13 cellular contexts compared by ENCODE assay signal in the genomic region with DNA sequence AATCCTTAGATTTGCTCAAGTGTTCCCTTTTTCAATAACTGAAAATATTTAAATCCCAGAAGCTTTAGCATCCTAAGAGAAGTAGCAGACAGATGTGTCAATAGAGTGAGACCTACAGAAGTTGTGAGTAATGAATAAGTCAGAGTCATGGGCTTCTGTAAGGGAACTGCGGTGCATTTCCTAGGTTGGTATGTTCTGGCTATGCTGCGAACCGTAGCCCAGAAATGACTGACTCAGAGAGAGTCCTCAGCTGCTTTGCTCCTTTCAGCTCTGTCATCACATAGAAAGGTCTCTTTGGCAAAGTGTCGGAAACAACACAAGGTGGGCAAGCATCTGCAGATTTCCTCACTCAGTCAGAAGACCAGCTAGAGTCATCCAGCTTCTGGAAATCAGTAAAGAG.
DNase-seq lines count a peak whose midpoint lies in the region; ATAC-seq and TF ChIP-seq lines count a peak whose summit lies in the region.
"Had no signal": no experiment of that assay in that cellular context is flagged by ENCODE, and none has a peak within 500 bp of the region (broad histone marks: within the 10 kb centered on the region; RNA-seq: fewer than 3 reads in every experiment).

No MANE protein-coding gene starts in this region.

- no peaks in the 10 kb centered on the region for H3K36me3 ChIP-seq in brain microvascular endothelial cell (replicated peaks)
- H3K36me3 ChIP-seq in kidney epithelial cell (ENCODE audit: control insufficient read depth, insufficient read depth, low read length): no peaks in the 10 kb centered on the region
- H3K36me3 ChIP-seq in hepatocyte (replicated peaks; ENCODE audit: insufficient read depth, low read depth): no peaks in the 10 kb centered on the region
- H3K36me3 ChIP-seq: cardiac muscle cell, Peyer's patch had no signal

- H3K4me2 ChIP-seq in hepatocyte: no peak overlapping the region

- H3K79me2 ChIP-seq in hepatocyte: no peaks in the 10 kb centered on the region

- no peaks in the 10 kb centered on the region for H3K9me2 ChIP-seq in hepatocyte (replicated peaks; ENCODE audit: insufficient read depth)

- DNase-seq in AG09309 (ENCODE audit: low read depth) (peak; percentile 49), HT1080 (ENCODE audit: low read depth) (peak; percentile 84), brain microvascular endothelial cell (peak; percentile 97), kidney epithelial cell (ENCODE audit: low read depth) (peak; percentile 65), hepatocyte (ENCODE audit: low spot score) (no peak), LoVo (ENCODE audit: low spot score) (no peak)
- DNase-seq in activated naive CD4-positive, alpha-beta T cell treated with anti-CD3 and anti-CD28 coated beads, Interleukin-2, amount 50 U/mL, for 16 hours: no peak
- DNase-seq: activated CD4-positive, alpha-beta T cell treated with anti-CD3 and anti-CD28 coated beads, Interleukin-2, amount 50 U/mL, for 4 hours; NCI-H146; NCI-H510A; Peyer's patch had no signal

- peak overlapping the region; percentile 93 for H3K27ac ChIP-seq in brain microvascular endothelial cell
- H3K27ac ChIP-seq in hepatocyte: no peak overlapping the region
- H3K27ac ChIP-seq: cardiac muscle cell, Peyer's patch had no signal

- H4K20me1 ChIP-seq in hepatocyte (ENCODE audit: insufficient read depth, poor library complexity, severe bottlenecking): no peaks in the 10 kb centered on the region

- WGBS in hepatocyte (ENCODE audit: low lambda C conversion rate, missing lambda C conversion rate): 93% methylated on average over 4 of the region's 4 CpGs

- ATAC-seq in HG02610 (IDR thresholded peaks at IDR 0.05; ENCODE audit: unreplicated experiment): no peak

- TF ChIP-seq CTCF in AG09309 (IDR thresholded peaks at IDR 0.05; ENCODE audit: control insufficient read depth, insufficient read depth, low read depth, low read length, missing control alignments) (no peak), brain microvascular endothelial cell (IDR thresholded peaks at IDR 0.05; ENCODE audit: low read depth, low read length, missing control alignments) (no peak), kidney epithelial cell (IDR thresholded peaks at IDR 0.05; ENCODE audit: insufficient read depth, low read length, poor library complexity, severe bottlenecking) (no peak), hepatocyte (IDR thresholded peaks at IDR 0.05; ENCODE audit: poor library complexity) (no peak)

- in situ Hi-C loops in brain microvascular endothelial cell (cut with HindIII; ENCODE audit: low pct_ligation_motif_present, low sequenced_read_pairs): no loop called here

- H3K27me3 ChIP-seq in brain microvascular endothelial cell (replicated peaks): no peaks in the 10 kb centered on the region
- H3K27me3 ChIP-seq in kidney epithelial cell (ENCODE audit: control insufficient read depth, insufficient read depth, low read length): no peaks in the 10 kb centered on the region
- no peaks in the 10 kb centered on the region for H3K27me3 ChIP-seq in hepatocyte
- H3K27me3 ChIP-seq: cardiac muscle cell, Peyer's patch had no signal

- no peak overlapping the region for H2AFZ ChIP-seq in hepatocyte

- H3K4me3 ChIP-seq in AG09309 (ENCODE audit: control insufficient read depth, low read depth, low read length): no peak overlapping the region
- H3K4me3 ChIP-seq in brain microvascular endothelial cell (ENCODE audit: low read depth, low read length): no peak overlapping the region
- no peak overlapping the region for H3K4me3 ChIP-seq in kidney epithelial cell (ENCODE audit: low read depth, low read length)
- H3K4me3 ChIP-seq in hepatocyte: no peak overlapping the region
- H3K4me3 ChIP-seq: cardiac muscle cell, Peyer's patch had no signal

- no peaks in the 10 kb centered on the region for H3K4me1 ChIP-seq in hepatocyte (ENCODE audit: insufficient read depth)
- H3K4me1 ChIP-seq: Peyer's patch had no signal

- H3K9me3 ChIP-seq in hepatocyte (ENCODE audit: low read depth): no peaks in the 10 kb centered on the region
- H3K9me3 ChIP-seq: Peyer's patch had no signal

Comparison
In these comparisons a context has a peak if more than half of its experiments do, and no peak if none do; other contexts are left out.
1. DNase-seq: peak in AG09309 (single experiment), HT1080 (single experiment), brain microvascular endothelial cell (single experiment) and kidney epithelial cell (single experiment); none in hepatocyte (single experiment), activated naive CD4-positive, alpha-beta T cell treated with anti-CD3 and anti-CD28 coated beads, Interleukin-2, amount 50 U/mL, for 16 hours (single experiment) and LoVo (single experiment).